In the genomic region with DNA sequence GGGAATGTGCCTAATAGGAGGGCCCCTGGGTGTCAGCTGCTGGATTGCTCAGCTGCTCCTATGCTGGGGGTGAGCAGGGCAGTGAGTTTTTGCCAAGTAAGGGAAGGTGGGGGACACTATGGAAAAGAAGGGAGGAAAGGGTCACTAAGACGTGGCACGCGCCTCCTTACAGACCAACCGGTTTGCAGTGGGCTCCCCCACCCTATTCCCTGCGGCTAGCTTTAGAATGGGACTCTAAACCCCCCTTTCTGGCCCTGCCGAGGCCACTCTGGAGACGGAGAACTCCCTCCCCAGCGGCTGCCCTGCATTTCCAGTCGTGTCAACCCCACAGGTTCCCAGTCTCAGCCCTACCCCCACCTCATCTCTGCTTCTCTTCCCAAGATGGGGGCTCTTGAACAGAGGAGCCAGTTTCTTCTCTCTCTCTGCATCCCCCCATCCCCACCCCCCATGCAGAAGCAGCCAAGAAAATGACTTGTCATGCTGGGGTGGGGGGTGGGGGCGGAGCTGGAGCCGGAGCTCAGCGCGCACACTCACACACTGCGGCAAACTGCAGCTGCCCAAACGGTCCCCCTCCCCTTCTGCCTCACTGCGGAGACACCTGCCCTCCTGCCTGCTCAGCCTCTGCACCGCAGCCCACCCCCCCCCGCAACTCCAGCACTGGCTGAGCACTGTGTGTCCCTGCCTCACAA, we compare ENCODE assay signal across 8 cellular contexts. TPM values are rescaled to one million over a fixed set of nuclear protein-coding genes. Genes with fewer than 3 reads are reported as not detected.
DNase-seq lines count a peak whose midpoint lies in the region; ATAC-seq, FAIRE-seq and TF ChIP-seq lines count a peak whose summit lies in the region.

No MANE protein-coding gene starts in this region.

- peak; percentile 80 for ATAC-seq in DND-41 (ENCODE audit: insufficient read depth, low read depth)

- peak overlapping the region; percentile 75 for H3K9ac ChIP-seq in DND-41 (ENCODE audit: low read depth, low read length)

- H3K4me3 ChIP-seq in DND-41 (ENCODE audit: low read depth in 1 of 2, low read length in 2 of 2) (peak overlapping the region; percentile 53 to 92; a peak in 3 of 4 replicates), adrenal gland (peak overlapping the region in 2 of 4 donors; percentile 0 to 50)

- no peak for FAIRE-seq in RCC 7860 (lab: Jason Lieb, UNC)
- FAIRE-seq in H54 (lab: Jason Lieb, UNC), result no peak

- peaks cover 33% of the 10 kb centered on the region for H3K36me3 ChIP-seq in DND-41 (ENCODE audit: insufficient read depth, low read length)
- peaks cover 0 to 18% of the 10 kb centered on the region in 2 donors for H3K36me3 ChIP-seq in adrenal gland (replicated peaks in 1 of 2)

- TF ChIP-seq CTCF in DND-41 (IDR thresholded peaks at IDR 0.05; ENCODE audit: borderline replicate concordance, extremely low read depth, low read length, poor library complexity, severe bottlenecking) (no peak), adrenal gland (IDR thresholded peaks at IDR 0.05) (no peak)

- H3K27ac ChIP-seq in DND-41 (ENCODE audit: low read length) (peak overlapping the region; percentile 97), adrenal gland (peak overlapping the region in 2 of 5 donors; percentile 30 to 52)

- no peaks in the 10 kb centered on the region for H3K9me3 ChIP-seq in DND-41 (ENCODE audit: insufficient read depth, low read length, severe bottlenecking)
- H3K9me3 ChIP-seq in adrenal gland (replicated peaks in 1 of 3), result no peaks in the 10 kb centered on the region

- DNase-seq in DND-41 (peak; percentile 92), NCI-H146 treated with DMSO at 0.1 percent for 48 hours (lab: John Stamatoyannopoulos, UW; ENCODE audit: unreplicated experiment) (peak; percentile 38), adrenal gland (peak in 4 of 7 donors; percentile 18 to 58 (median 39)), hippocampal formation (lab: John Stamatoyannopoulos, UW) (peak; percentile 73 to 77), putamen (ENCODE audit: low spot score) (peak; percentile 88), germinal center (ENCODE audit: low spot score) (no peak), RCC 7860 (ENCODE audit: low spot score) (no peak), H54 (ENCODE audit: insufficient read length, low spot score) (no peak)

- H2AFZ ChIP-seq in DND-41 (ENCODE audit: low read depth, low read length), result peak overlapping the region; percentile 67

- peak overlapping the region; percentile 81 for H3K4me2 ChIP-seq in DND-41 (ENCODE audit: insufficient read depth, low read length)

- WGBS in adrenal gland, 4 donors, result 12 to 19% (median 15%) methylated on average over 8 to 18 of the region's 18 CpGs

- peaks cover 30% of the 10 kb centered on the region; the same call in 1 of the 2 replicates for H4K20me1 ChIP-seq in DND-41 (ENCODE audit: insufficient read depth, low read length)

- TF ChIP-seq POLR2A in adrenal gland (IDR thresholded peaks at IDR 0.05) (peak in 1 of 2 donors; percentile 29), H54 (IDR thresholded peaks at IDR 0.05; ENCODE audit: low read depth, low read length) (no peak)

- H3K27me3 ChIP-seq in DND-41 (ENCODE audit: insufficient read depth, low read length, poor library complexity) (no peaks in the 10 kb centered on the region), adrenal gland (no peaks in the 10 kb centered on the region)

- intact Hi-C loops in adrenal gland (cut with DNase I), result loop anchor here in 1 of 2 donors (10.0 kb wide), 1 partner anchor 73 kb away; no protein-coding TSS in a partner anchor

- H3K4me1 ChIP-seq in DND-41 (ENCODE audit: insufficient read depth, low read length) (peaks cover 62% of the 10 kb centered on the region), adrenal gland (replicated peaks in 1 of 2) (peaks cover 0 to 29% of the 10 kb centered on the region in 2 donors)

- peaks cover 59% of the 10 kb centered on the region for H3K79me2 ChIP-seq in DND-41 (ENCODE audit: insufficient read depth, low read length)

RNA-seq across cellular contexts. Expression of gene MAP1A, which starts 0.8 kb away (rescaled TPM):
- 10 to 100 TPM in 3 of 8 donors, 1 to 10 TPM in 5; 4.7 to 20.9 (median 9.2) TPM for total RNA-seq in adrenal gland
- 10 to 100 TPM in 2 of 3 donors, 1 to 10 TPM in 1; 3.4 to 14.6 (median 10.0) TPM for polyA plus RNA-seq in adrenal gland

RNA-seq across cellular contexts. Expression of gene TP53BP1, which starts 25.3 kb away (rescaled TPM):
- total RNA-seq in adrenal gland, result 10 to 100 TPM; 22.8 to 63.6 (median 43.8) TPM
- polyA plus RNA-seq in adrenal gland, result 10 to 100 TPM; 32.9 to 45.3 (median 41.6) TPM

Comparison
In these comparisons a context has a peak if more than half of its experiments do, and no peak if none do; other contexts are left out.
1. DNase-seq: peak in DND-41 (single experiment), NCI-H146 treated with DMSO at 0.1 percent for 48 hours (single experiment), adrenal gland (4 of 7), hippocampal formation (2 of 2) and putamen (single experiment); none in germinal center (single experiment), RCC 7860 (single experiment) and H54 (single experiment).